Comparison of ENCODE assay signal across 12 cellular contexts in the genomic region with DNA sequence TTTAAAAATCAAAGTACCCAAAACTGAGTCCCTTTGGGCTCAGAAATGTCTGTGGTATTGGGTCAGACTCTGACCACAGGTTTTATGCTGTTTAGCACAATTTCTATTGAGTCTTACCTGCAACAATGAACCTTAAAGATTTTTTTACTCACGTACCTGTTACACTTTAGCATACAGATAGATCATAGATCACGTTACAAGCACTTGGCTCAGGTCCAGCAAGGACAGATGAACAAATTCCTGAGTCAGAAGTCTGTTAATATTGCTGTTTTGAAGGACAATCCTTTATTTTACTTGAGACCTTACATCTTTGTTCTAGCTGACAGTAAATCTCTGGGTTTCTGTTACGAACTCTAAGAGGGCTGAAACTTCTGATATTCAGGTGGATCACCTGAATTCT. TPM values are rescaled to one million over a fixed set of nuclear protein-coding genes. Genes with fewer than 3 reads are reported as not detected.
A peak's percentile ranks its signal among the peaks of the same experiment; 100 is the strongest.
DNase-seq lines count a peak whose midpoint lies in the region; ATAC-seq and TF ChIP-seq lines count a peak whose summit lies in the region.
"Had no signal": no experiment of that assay in that cellular context is flagged by ENCODE, and none has a peak within 500 bp of the region (broad histone marks: within the 10 kb centered on the region; RNA-seq: fewer than 3 reads in every experiment).

No MANE protein-coding gene starts in this region.

- no peak for ATAC-seq in HG02870 (IDR thresholded peaks at IDR 0.05; ENCODE audit: unreplicated experiment)
- ATAC-seq: left lobe of liver had no signal

- no peak for TF ChIP-seq CTCF in mesothelial cell of epicardium (IDR thresholded peaks at IDR 0.05; ENCODE audit: unreplicated experiment)

- no peaks in the 10 kb centered on the region for H3K27me3 Mint-ChIP-seq in activated naive CD8-positive, alpha-beta T cell treated with anti-CD3 and anti-CD28 coated beads for 36 hours
- no peaks in the 10 kb centered on the region for H3K27me3 Mint-ChIP-seq in mesothelial cell of epicardium (ENCODE audit: low read depth)

- H3K27ac Mint-ChIP-seq in activated naive CD8-positive, alpha-beta T cell treated with anti-CD3 and anti-CD28 coated beads for 36 hours: peak overlapping the region; percentile 46
- peak overlapping the region; percentile 88 for H3K27ac Mint-ChIP-seq in mesothelial cell of epicardium

- H3K4me1 Mint-ChIP-seq in activated naive CD8-positive, alpha-beta T cell treated with anti-CD3 and anti-CD28 coated beads for 36 hours: peaks cover 10% of the 10 kb centered on the region
- H3K4me1 Mint-ChIP-seq in mesothelial cell of epicardium: peaks cover 34% of the 10 kb centered on the region

- peaks cover 31% of the 10 kb centered on the region for H3K36me3 Mint-ChIP-seq in activated naive CD8-positive, alpha-beta T cell treated with anti-CD3 and anti-CD28 coated beads for 36 hours
- peaks cover 25% of the 10 kb centered on the region for H3K36me3 Mint-ChIP-seq in mesothelial cell of epicardium

- DNase-seq in NCI-H82 (lab: John Stamatoyannopoulos, UW) (peak; percentile 30), NCI-H82 treated with DMSO at 0.1 percent for 48 hours (lab: John Stamatoyannopoulos, UW; ENCODE audit: unreplicated experiment) (no peak), EL (peak; percentile 18), mesothelial cell of epicardium (ENCODE audit: low spot score in 2 of 2, unreplicated experiment in 2 of 2) (no peak), UCSD-AML1 (lab: John Stamatoyannopoulos, UW; ENCODE audit: unreplicated experiment) (no peak)
- DNase-seq in activated naive CD8-positive, alpha-beta T cell treated with anti-CD3 and anti-CD28 coated beads for 36 hours: no peak
- no peak for DNase-seq in NK-92 treated with Interleukin-12 subunit alpha and Interleukin-12 subunit beta, amount 100 ng/mL, for 24 hours (lab: John Stamatoyannopoulos, UW)
- DNase-seq: cerebellar nuclear complex; stimulated activated CD4-positive, alpha-beta T cell treated with anti-CD3 and anti-CD28 coated beads, Interleukin-4, amount 100 ng/mL, for 24 hours had no signal

- no peak overlapping the region for H3K4me3 Mint-ChIP-seq in activated naive CD8-positive, alpha-beta T cell treated with anti-CD3 and anti-CD28 coated beads for 36 hours
- no peak overlapping the region for H3K4me3 Mint-ChIP-seq in mesothelial cell of epicardium
- H3K4me3 Mint-ChIP-seq: T-helper 2 cell treated with Interferon-gamma antibody and Interleukin-4, amounts not matched to agents 5 μg/mL and 100 μg/mL, for 36 hours had no signal

- no peaks in the 10 kb centered on the region for H3K9me3 Mint-ChIP-seq in activated naive CD8-positive, alpha-beta T cell treated with anti-CD3 and anti-CD28 coated beads for 36 hours
- H3K9me3 Mint-ChIP-seq in mesothelial cell of epicardium: no peaks in the 10 kb centered on the region
- H3K9me3 Mint-ChIP-seq: T-helper 2 cell treated with Interferon-gamma antibody and Interleukin-4, amounts not matched to agents 5 μg/mL and 100 μg/mL, for 36 hours had no signal

RNA-seq across cellular contexts. Expression of gene SLC7A6OS, which starts 12.8 kb away (rescaled TPM):
- 10 to 100 TPM; 23.0 to 23.3 TPM for total RNA-seq in activated naive CD8-positive, alpha-beta T cell treated with anti-CD3 and anti-CD28 coated beads for 36 hours
- 20.4 to 23.3 TPM (median 22.7 TPM) in 3 replicates for total RNA-seq in mesothelial cell of epicardium

RNA-seq across cellular contexts. Expression of gene PRMT7, which starts 12.9 kb away (rescaled TPM):
- total RNA-seq in activated naive CD8-positive, alpha-beta T cell treated with anti-CD3 and anti-CD28 coated beads for 36 hours: 10 to 100 TPM; 68.9 to 72.0 TPM
- total RNA-seq in mesothelial cell of epicardium: 69.7 to 77.9 TPM (median 71.8 TPM) in 3 replicates

RNA-seq across cellular contexts. Expression of gene SLC7A6, which starts 33.6 kb away (rescaled TPM):
- total RNA-seq in activated naive CD8-positive, alpha-beta T cell treated with anti-CD3 and anti-CD28 coated beads for 36 hours: 10 to 100 TPM; 65.9 to 69.9 TPM
- 66.0 to 73.2 TPM (median 70.4 TPM) in 3 replicates for total RNA-seq in mesothelial cell of epicardium

RNA-seq across cellular contexts. Expression of gene PLA2G15, which starts 52.7 kb away (rescaled TPM):
- total RNA-seq in activated naive CD8-positive, alpha-beta T cell treated with anti-CD3 and anti-CD28 coated beads for 36 hours: 1 to 10 TPM; 7.9 to 8.0 TPM
- 19.4 to 19.9 TPM (median 19.8 TPM) in 3 replicates for total RNA-seq in mesothelial cell of epicardium

Comparison
In these comparisons a context has a peak if more than half of its experiments do, and no peak if none do; other contexts are left out.
1. DNase-seq: peak in NCI-H82 (single experiment) and EL (single experiment); none in NCI-H82 treated with DMSO at 0.1 percent for 48 hours (single experiment), activated naive CD8-positive, alpha-beta T cell treated with anti-CD3 and anti-CD28 coated beads for 36 hours (single experiment), mesothelial cell of epicardium (0 of 2), NK-92 treated with Interleukin-12 subunit alpha and Interleukin-12 subunit beta, amount 100 ng/mL, for 24 hours (single experiment) and UCSD-AML1 (single experiment).